ENCODE assay signal across 1 cellular context in genomic region chr2:64658269-64658668, GRCh38.
A peak's percentile ranks its signal among the peaks of the same experiment; 100 is the strongest.
TF ChIP-seq lines count a peak whose summit lies in the region.

No MANE protein-coding gene starts in this region.

TF ChIP-seq in GM12878, 131 proteins besides CTCF, POLR2A, EP300 and RAD21:
- TF ChIP-seq E2F8 (IDR thresholded peaks at IDR 0.05; ENCODE audit: low read depth, partially characterized antibody): no peak
- TF ChIP-seq PRDM15 (CRISPR knock-in tag; IDR thresholded peaks at IDR 0.05): no peak
- TF ChIP-seq TAF1 (IDR thresholded peaks at IDR 0.05; ENCODE audit: borderline replicate concordance, low read depth, low read length): no peak
- TF ChIP-seq GATAD2B (conservative IDR thresholded peaks at IDR 0.05; ENCODE audit: low read depth): no peak
- peak; percentile 29; the same call in 1 of the 2 replicates for TF ChIP-seq SPI1 (IDR thresholded peaks at IDR 0.05; ENCODE audit: borderline replicate concordance, insufficient read depth, low read depth, low read length)
- TF ChIP-seq, protein P1, sequence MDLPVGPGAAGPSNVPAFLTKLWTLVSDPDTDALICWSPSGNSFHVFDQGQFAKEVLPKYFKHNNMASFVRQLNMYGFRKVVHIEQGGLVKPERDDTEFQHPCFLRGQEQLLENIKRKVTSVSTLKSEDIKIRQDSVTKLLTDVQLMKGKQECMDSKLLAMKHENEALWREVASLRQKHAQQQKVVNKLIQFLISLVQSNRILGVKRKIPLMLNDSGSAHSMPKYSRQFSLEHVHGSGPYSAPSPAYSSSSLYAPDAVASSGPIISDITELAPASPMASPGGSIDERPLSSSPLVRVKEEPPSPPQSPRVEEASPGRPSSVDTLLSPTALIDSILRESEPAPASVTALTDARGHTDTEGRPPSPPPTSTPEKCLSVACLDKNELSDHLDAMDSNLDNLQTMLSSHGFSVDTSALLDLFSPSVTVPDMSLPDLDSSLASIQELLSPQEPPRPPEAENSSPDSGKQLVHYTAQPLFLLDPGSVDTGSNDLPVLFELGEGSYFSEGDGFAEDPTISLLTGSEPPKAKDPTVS (IDR thresholded peaks at IDR 0.05; ENCODE audit: low read depth, low read length): no peak
- no peak for TF ChIP-seq RUNX3 (IDR thresholded peaks at IDR 0.05; ENCODE audit: low read length)
- TF ChIP-seq, protein P2, sequence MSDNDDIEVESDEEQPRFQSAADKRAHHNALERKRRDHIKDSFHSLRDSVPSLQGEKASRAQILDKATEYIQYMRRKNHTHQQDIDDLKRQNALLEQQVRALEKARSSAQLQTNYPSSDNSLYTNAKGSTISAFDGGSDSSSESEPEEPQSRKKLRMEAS (IDR thresholded peaks at IDR 0.05; ENCODE audit: low read depth, low read length): no peak
- TF ChIP-seq PAX5 (IDR thresholded peaks at IDR 0.05; ENCODE audit: borderline replicate concordance, low read depth, low read length): no peak
- no peak for TF ChIP-seq MYB (IDR thresholded peaks at IDR 0.05; ENCODE audit: borderline replicate concordance, low read depth, low read length)
- TF ChIP-seq, protein P3, sequence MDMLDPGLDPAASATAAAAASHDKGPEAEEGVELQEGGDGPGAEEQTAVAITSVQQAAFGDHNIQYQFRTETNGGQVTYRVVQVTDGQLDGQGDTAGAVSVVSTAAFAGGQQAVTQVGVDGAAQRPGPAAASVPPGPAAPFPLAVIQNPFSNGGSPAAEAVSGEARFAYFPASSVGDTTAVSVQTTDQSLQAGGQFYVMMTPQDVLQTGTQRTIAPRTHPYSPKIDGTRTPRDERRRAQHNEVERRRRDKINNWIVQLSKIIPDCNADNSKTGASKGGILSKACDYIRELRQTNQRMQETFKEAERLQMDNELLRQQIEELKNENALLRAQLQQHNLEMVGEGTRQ (IDR thresholded peaks at IDR 0.05; ENCODE audit: borderline replicate concordance, low read depth, low read length): no peak
- TF ChIP-seq FOXM1 (IDR thresholded peaks at IDR 0.05; ENCODE audit: low read depth, low read length): peak; percentile 34; the same call in 1 of the 2 replicates
